ENCODE assay signal across 23 cellular contexts in genomic region chr9:78428640-78429039, GRCh38.
DNase-seq lines count a peak whose midpoint lies in the region; ATAC-seq, FAIRE-seq and TF ChIP-seq lines count a peak whose summit lies in the region.
"Had no signal": no experiment of that assay in that cellular context is flagged by ENCODE, and none has a peak within 500 bp of the region (broad histone marks: within the 10 kb centered on the region; RNA-seq: fewer than 3 reads in every experiment).

No MANE protein-coding gene starts in this region.

- no peak for ATAC-seq in HG02973 (IDR thresholded peaks at IDR 0.05; ENCODE audit: unreplicated experiment)
- no peak for ATAC-seq in GM21526 (IDR thresholded peaks at IDR 0.05; ENCODE audit: low FRiP score, unreplicated experiment)
- ATAC-seq: GM23338, HCT116 had no signal

- FAIRE-seq in G401.6 (lab: Jason Lieb, UNC) (peak; percentile 42), H54 (lab: Jason Lieb, UNC) (peak; percentile 68), colon (lab: Jason Lieb, UNC) (peak; percentile 31)
- FAIRE-seq: A204.1, GM12892, GM18507 had no signal

- DNase-seq in H54 (ENCODE audit: insufficient read length, low spot score) = no peak
- no peak for DNase-seq in type B pancreatic cell (ENCODE audit: extremely low spot score, unreplicated experiment)
- DNase-seq: ACHN; BE2C; C1 segment of cervical spinal cord; CD8-positive, alpha-beta memory T cell; COR-L47; DMS 273 treated with DMSO at 0.1 percent for 48 hours; DMS53; DND-41; EL; H7; HFFc6 had no signal

- no peaks in the 10 kb centered on the region for H3K9me3 Mint-ChIP-seq in type B pancreatic cell

- TF ChIP-seq POLR2A in H54 (IDR thresholded peaks at IDR 0.05; ENCODE audit: low read depth, low read length) = no peak

- H3K27me3 Mint-ChIP-seq in type B pancreatic cell = no peaks in the 10 kb centered on the region

- no peaks in the 10 kb centered on the region for H3K36me3 Mint-ChIP-seq in type B pancreatic cell
- H3K36me3 Mint-ChIP-seq: CD4-positive, CD25-positive, alpha-beta regulatory T cell had no signal

- H3K27ac Mint-ChIP-seq in type B pancreatic cell = peak overlapping the region; percentile 39
- H3K27ac Mint-ChIP-seq: CD4-positive, CD25-positive, alpha-beta regulatory T cell; GM23338; HFFc6 had no signal

- no peaks in the 10 kb centered on the region for H3K4me1 Mint-ChIP-seq in type B pancreatic cell (ENCODE audit: unreplicated experiment)
- H3K4me1 Mint-ChIP-seq: GM23338 had no signal

- H3K4me3 Mint-ChIP-seq in type B pancreatic cell = no peak overlapping the region
- H3K4me3 Mint-ChIP-seq: CD4-positive, CD25-positive, alpha-beta regulatory T cell; CD8-positive, alpha-beta memory T cell; GM23338; HFFc6 had no signal

- no peak for TF ChIP-seq CTCF in type B pancreatic cell (conservative IDR thresholded peaks at IDR 0.05)
